Comparison of ENCODE assay signal across 24 cellular contexts in genomic region chr16:26158142-26158759, GRCh38.
DNase-seq lines count a peak whose midpoint lies in the region; ATAC-seq and TF ChIP-seq lines count a peak whose summit lies in the region.
"Had no signal": no experiment of that assay in that cellular context is flagged by ENCODE, and none has a peak within 500 bp of the region (broad histone marks: within the 10 kb centered on the region; RNA-seq: fewer than 3 reads in every experiment).

No MANE protein-coding gene starts in this region.

- no peak overlapping the region for H3K4me3 Mint-ChIP-seq in endodermal cell
- H3K4me3 Mint-ChIP-seq: CD14-positive monocyte; CD4-positive, alpha-beta memory T cell; CD4-positive, CD25-positive, alpha-beta regulatory T cell; CD8-positive, alpha-beta memory T cell had no signal

- no peaks in the 10 kb centered on the region for H4K20me1 ChIP-seq in BLaER1
- no peaks in the 10 kb centered on the region for H4K20me1 ChIP-seq in BLaER1 treated with 17β-estradiol and CSF1 and Interleukin-3, amounts not matched to agents 10 nM and 100 nM

- H3K23ac ChIP-seq in mesendoderm (ENCODE audit: low read length), result no peak overlapping the region

- H3K9me3 Mint-ChIP-seq in endodermal cell, result peaks cover 3% of the 10 kb centered on the region
- H3K9me3 Mint-ChIP-seq: CD8-positive, alpha-beta memory T cell had no signal

- DNase-seq in endodermal cell, result peak; percentile 86
- peak; percentile 89 for DNase-seq in mesendoderm
- DNase-seq in amygdala (lab: John Stamatoyannopoulos, UW), result no peak
- no peak for DNase-seq in mucosa of gallbladder (ENCODE audit: low spot score)
- no peak for DNase-seq in central memory CD4-positive, alpha-beta T cell
- DNase-seq: 8988T; ACHN; BE2C; C1 segment of cervical spinal cord; CD4-positive, alpha-beta memory T cell; CD4-positive, CD25-positive, alpha-beta regulatory T cell; CD8-positive, alpha-beta memory T cell; COR-L47; DMS 273 treated with DMSO at 0.1 percent for 48 hours; DMS153; DMS53; DMS79; DND-41; EL; GDM1 had no signal

- H3K4me3 ChIP-seq in BLaER1 (no peak overlapping the region), endodermal cell (ENCODE audit: low read length) (no peak overlapping the region), mesendoderm (ENCODE audit: low read length) (no peak overlapping the region)
- peak overlapping the region in 1 of 10 experiments; percentile 12; a peak in 1 of 20 replicates for H3K4me3 ChIP-seq in BLaER1 treated with 17β-estradiol and CSF1 and Interleukin-3, amounts not matched to agents 10 nM and 100 nM

- H4K8ac ChIP-seq in mesendoderm (ENCODE audit: low read depth, low read length), result no peak overlapping the region

- H3K79me2 ChIP-seq in mesendoderm (ENCODE audit: control insufficient read depth, insufficient read depth, low read length), result no peaks in the 10 kb centered on the region

- no peak overlapping the region for H3K18ac ChIP-seq in mesendoderm (ENCODE audit: low read length)

- peaks cover 18% of the 10 kb centered on the region for H3K27me3 Mint-ChIP-seq in endodermal cell (ENCODE audit: insufficient read depth)
- H3K27me3 Mint-ChIP-seq: CD4-positive, alpha-beta memory T cell; CD4-positive, CD25-positive, alpha-beta regulatory T cell had no signal

- H3K4me2 ChIP-seq in BLaER1, result peak overlapping the region; percentile 26
- peak overlapping the region; percentile 24 to 83 (median 63) for H3K4me2 ChIP-seq in BLaER1 treated with 17β-estradiol and CSF1 and Interleukin-3, amounts not matched to agents 10 nM and 100 nM
- no peak overlapping the region for H3K4me2 ChIP-seq in mesendoderm (ENCODE audit: low read length)

- H2BK120ac ChIP-seq in mesendoderm (ENCODE audit: low read depth, low read length), result no peak overlapping the region

- no peak for ATAC-seq in HG02759 (IDR thresholded peaks at IDR 0.05; ENCODE audit: unreplicated experiment)

- H3K4me1 Mint-ChIP-seq in endodermal cell, result peaks cover 14% of the 10 kb centered on the region
- H3K4me1 Mint-ChIP-seq: CD14-positive monocyte; CD4-positive, alpha-beta memory T cell; CD4-positive, CD25-positive, alpha-beta regulatory T cell; CD8-positive, alpha-beta memory T cell had no signal

- H3K27ac Mint-ChIP-seq in endodermal cell, result no peak overlapping the region
- H3K27ac Mint-ChIP-seq: CD14-positive monocyte; CD4-positive, alpha-beta memory T cell; CD4-positive, CD25-positive, alpha-beta regulatory T cell had no signal

- H3K9me3 ChIP-seq in BLaER1, result 0 out of 2 replicates have a peak, but pooled peaks cover 6% of the 10 kb centered on the region
- peaks cover 7 to 31% (median 15%) of the 10 kb centered on the region in 11 experiments; a peak in 19 of 22 replicates for H3K9me3 ChIP-seq in BLaER1 treated with 17β-estradiol and CSF1 and Interleukin-3, amounts not matched to agents 10 nM and 100 nM (replicated peaks in 1 of 11)
- H3K9me3 ChIP-seq in endodermal cell (ENCODE audit: control insufficient read depth, low read length), result no peaks in the 10 kb centered on the region
- H3K9me3 ChIP-seq: BE2C had no signal

- H3K27me3 ChIP-seq in BLaER1 (no peaks in the 10 kb centered on the region), endodermal cell (ENCODE audit: control insufficient read depth, insufficient read depth, low read length, poor library complexity, severe bottlenecking) (no peaks in the 10 kb centered on the region), mesendoderm (ENCODE audit: insufficient read depth, low read length, poor library complexity) (no peaks in the 10 kb centered on the region)
- no peaks in the 10 kb centered on the region for H3K27me3 ChIP-seq in BLaER1 treated with 17β-estradiol and CSF1 and Interleukin-3, amounts not matched to agents 10 nM and 100 nM
- H3K27me3 ChIP-seq: BE2C had no signal

- H3K79me1 ChIP-seq in mesendoderm (ENCODE audit: low read length), result no peaks in the 10 kb centered on the region

- no peak overlapping the region for H3K4ac ChIP-seq in mesendoderm (ENCODE audit: low read depth, low read length)

- H4K5ac ChIP-seq in mesendoderm (ENCODE audit: low read length), result no peak overlapping the region

- no peak overlapping the region for H2AK5ac ChIP-seq in mesendoderm (ENCODE audit: low read length)

- WGBS in endodermal cell (ENCODE audit: insufficient coverage in 1 of 2, insufficient read length in 1 of 2), 2 experiments, result 69 to 80% methylated on average over 5 of the region's 5 CpGs
- WGBS in mesendoderm (ENCODE audit: extremely low coverage, insufficient coverage, low lambda C conversion rate), result no CpG with 5 or more reads among the region's 5 CpGs

- H3K27ac ChIP-seq in BLaER1 (no peak overlapping the region), endodermal cell (ENCODE audit: low read depth, low read length) (no peak overlapping the region), mesendoderm (ENCODE audit: low read depth, low read length) (no peak overlapping the region)
- peak overlapping the region in 9 of 11 experiments; percentile 63 to 87 (median 81); a peak in 18 of 22 replicates for H3K27ac ChIP-seq in BLaER1 treated with 17β-estradiol and CSF1 and Interleukin-3, amounts not matched to agents 10 nM and 100 nM

- no peak overlapping the region for H2BK15ac ChIP-seq in mesendoderm (replicated peaks; ENCODE audit: low read depth)

- H3K9ac ChIP-seq in BLaER1 (no peak overlapping the region), endodermal cell (ENCODE audit: extremely low read depth, low read length, poor library complexity, severe bottlenecking) (no peak overlapping the region), mesendoderm (ENCODE audit: low read length) (no peak overlapping the region)
- peak overlapping the region in 9 of 11 experiments; percentile 12 to 67 (median 57); a peak in 15 of 22 replicates for H3K9ac ChIP-seq in BLaER1 treated with 17β-estradiol and CSF1 and Interleukin-3, amounts not matched to agents 10 nM and 100 nM

- no peak overlapping the region for H3K56ac ChIP-seq in mesendoderm (ENCODE audit: low read length)

- no peak overlapping the region for H2BK5ac ChIP-seq in mesendoderm (ENCODE audit: low read length)

- H3K36me3 ChIP-seq in BLaER1 (no peaks in the 10 kb centered on the region), endodermal cell (ENCODE audit: control insufficient read depth, insufficient read depth, low read length) (no peaks in the 10 kb centered on the region), mesendoderm (ENCODE audit: control insufficient read depth, insufficient read depth, low read length) (no peaks in the 10 kb centered on the region)
- H3K36me3 ChIP-seq in BLaER1 treated with 17β-estradiol and CSF1 and Interleukin-3, amounts not matched to agents 10 nM and 100 nM, result no peaks in the 10 kb centered on the region
- H3K36me3 ChIP-seq: BE2C had no signal

- peaks cover 10% of the 10 kb centered on the region for H3K4me1 ChIP-seq in BLaER1
- peaks cover 12 to 24% (median 19%) of the 10 kb centered on the region in 10 experiments; a peak in 19 of 20 replicates for H3K4me1 ChIP-seq in BLaER1 treated with 17β-estradiol and CSF1 and Interleukin-3, amounts not matched to agents 10 nM and 100 nM
- peaks cover 4% of the 10 kb centered on the region for H3K4me1 ChIP-seq in endodermal cell (ENCODE audit: control insufficient read depth, insufficient read depth, low read length)
- H3K4me1 ChIP-seq in mesendoderm (ENCODE audit: control insufficient read depth, low read depth, low read length), result peaks cover 6% of the 10 kb centered on the region
- H3K4me1 ChIP-seq: BE2C had no signal

- TF ChIP-seq CTCF in endodermal cell (conservative IDR thresholded peaks at IDR 0.05), result no peak

- no peaks in the 10 kb centered on the region for H3K36me3 Mint-ChIP-seq in endodermal cell (ENCODE audit: low read depth)
- H3K36me3 Mint-ChIP-seq: CD14-positive monocyte; CD4-positive, alpha-beta memory T cell; CD4-positive, CD25-positive, alpha-beta regulatory T cell; CD8-positive, alpha-beta memory T cell had no signal

Comparison
In these comparisons a context has a peak if more than half of its experiments do, and no peak if none do; other contexts are left out.
1. H3K27ac ChIP-seq: peak in BLaER1 treated with 17β-estradiol and CSF1 and Interleukin-3, amounts not matched to agents 10 nM and 100 nM (9 of 11); none in BLaER1 (single experiment), endodermal cell (single experiment) and mesendoderm (single experiment).
2. H3K9ac ChIP-seq: peak in BLaER1 treated with 17β-estradiol and CSF1 and Interleukin-3, amounts not matched to agents 10 nM and 100 nM (9 of 11); none in BLaER1 (single experiment), endodermal cell (single experiment) and mesendoderm (single experiment).
3. DNase-seq: peak in endodermal cell (single experiment) and mesendoderm (single experiment); none in amygdala (0 of 56), mucosa of gallbladder (single experiment) and central memory CD4-positive, alpha-beta T cell (single experiment).